In the genomic region with DNA sequence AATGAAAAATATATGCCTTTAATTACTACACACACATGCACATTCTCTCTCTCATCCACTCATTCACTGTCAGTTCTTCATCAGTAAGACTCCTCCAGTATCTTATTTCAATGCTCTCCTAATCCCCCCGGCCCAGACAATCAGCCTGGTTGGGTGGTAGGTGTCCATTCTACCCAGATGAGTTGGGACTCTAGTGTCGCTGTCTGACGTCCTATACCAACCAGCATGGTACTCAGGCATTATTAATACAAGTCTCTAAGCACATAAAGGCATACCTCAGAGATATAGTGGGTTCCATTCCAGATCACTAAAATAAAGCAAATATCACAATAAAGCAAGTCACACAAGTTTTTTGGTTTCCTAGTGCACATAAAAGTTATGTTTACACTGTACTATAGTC, we compare ENCODE assay signal across 21 cellular contexts. TPM values are rescaled to one million over a fixed set of nuclear protein-coding genes. Genes with fewer than 3 reads are reported as not detected.
A peak's percentile ranks its signal among the peaks of the same experiment; 100 is the strongest.
DNase-seq lines count a peak whose midpoint lies in the region; ATAC-seq, FAIRE-seq and TF ChIP-seq lines count a peak whose summit lies in the region.
"Had no signal": no experiment of that assay in that cellular context is flagged by ENCODE, and none has a peak within 500 bp of the region (broad histone marks: within the 10 kb centered on the region; RNA-seq: fewer than 3 reads in every experiment).

No MANE protein-coding gene starts in this region.

- H4K20me1 ChIP-seq in HepG2 (ENCODE audit: insufficient read depth, low read length) (peaks cover 79% of the 10 kb centered on the region), Karpas-422 (ENCODE audit: insufficient read depth, low read depth, low read length) (no peaks in the 10 kb centered on the region)

- no peak overlapping the region for H3K4me3 ChIP-seq in HepG2 (replicated peaks in 1 of 3; ENCODE audit: insufficient read depth in 1 of 3, low read depth in 2 of 3, low read length in 3 of 3)
- H3K4me3 ChIP-seq in right lobe of liver: no peak overlapping the region
- H3K4me3 ChIP-seq in Karpas-422 (ENCODE audit: low read length): no peak overlapping the region
- H3K4me3 ChIP-seq: HAP-1 had no signal

- no peak overlapping the region for H3K27ac Mint-ChIP-seq in neural crest cell (ENCODE audit: unreplicated experiment)
- no peak overlapping the region for H3K27ac Mint-ChIP-seq in activated CD4-positive, alpha-beta memory T cell treated with anti-CD3 and anti-CD28 coated beads for 36 hours
- H3K27ac Mint-ChIP-seq: B cell; CD4-positive, alpha-beta memory T cell had no signal

- no peaks in the 10 kb centered on the region for H3K27me3 ChIP-seq in HepG2 (ENCODE audit: control insufficient read depth in 1 of 2, insufficient read depth in 2 of 2, low read length in 2 of 2)
- no peaks in the 10 kb centered on the region for H3K27me3 ChIP-seq in right lobe of liver
- H3K27me3 ChIP-seq in Karpas-422 (ENCODE audit: low read length): no peaks in the 10 kb centered on the region

- H3K4me1 ChIP-seq in HepG2 (ENCODE audit: insufficient read depth, low read length) (peaks cover 11% of the 10 kb centered on the region), right lobe of liver (peaks cover 0 to 9% (median 4%) of the 10 kb centered on the region in 4 donors), Karpas-422 (ENCODE audit: low read length) (no peaks in the 10 kb centered on the region)
- H3K4me1 ChIP-seq: Caco-2, HAP-1 had no signal

- H3K9ac ChIP-seq in HepG2 (ENCODE audit: insufficient read depth, low read depth, low read length) (no peak overlapping the region), Karpas-422 (ENCODE audit: low read length) (no peak overlapping the region)

- intact Hi-C loops in HepG2 (cut with micrococcal nuclease; ENCODE audit: unreplicated experiment): no loop called here
- intact Hi-C loops in right lobe of liver (cut with DNase I): no loop called here
- intact Hi-C loops in activated CD4-positive, alpha-beta memory T cell treated with anti-CD3 and anti-CD28 coated beads for 36 hours (cut with micrococcal nuclease): no loop called here

- TF ChIP-seq POLR2A in HepG2 (IDR thresholded peaks at IDR 0.05; ENCODE audit: insufficient read depth in 1 of 2, low read depth in 2 of 2, low read length in 2 of 2) (no peak), right lobe of liver (IDR thresholded peaks at IDR 0.05) (no peak)

- ATAC-seq in HepG2 (no peak), right lobe of liver (no peak), GM21619 (IDR thresholded peaks at IDR 0.05; ENCODE audit: unreplicated experiment) (no peak)

- TF ChIP-seq RAD21 in HepG2 (CRISPR knock-in tag; IDR thresholded peaks at IDR 0.05): no peak

- no peak for DNase-seq in HepG2 (ENCODE audit: low spot score)
- DNase-seq in right lobe of liver: no peak
- no peak for DNase-seq in HTR-8/SVneo (ENCODE audit: insufficient read length, low spot score)
- DNase-seq in neural crest cell (ENCODE audit: low read depth, low spot score): no peak
- DNase-seq in Karpas-422: no peak
- DNase-seq in OCI-M1 (lab: John Stamatoyannopoulos, UW): no peak
- no peak for DNase-seq in activated CD4-positive, alpha-beta memory T cell treated with anti-CD3 and anti-CD28 coated beads for 36 hours
- DNase-seq: C1 segment of cervical spinal cord; Caco-2; CD4-positive, alpha-beta memory T cell; DMS153; DND-41; GOT3; HFFc6 had no signal

- no TSS peak for BruUV-seq in HepG2 (replicated peaks; lab: Mats Ljungman, UMichigan)

- H3K4me2 ChIP-seq in HepG2 (ENCODE audit: low read depth, low read length) (no peak overlapping the region), Karpas-422 (ENCODE audit: low read depth, low read length, poor library complexity, severe bottlenecking) (no peak overlapping the region)

- TF ChIP-seq CTCF in HepG2 (CRISPR knock-in tag; IDR thresholded peaks at IDR 0.05): no peak
- TF ChIP-seq CTCF in right lobe of liver (IDR thresholded peaks at IDR 0.05): no peak
- TF ChIP-seq CTCF in neural crest cell (conservative IDR thresholded peaks at IDR 0.05): no peak

- TF ChIP-seq EP300 in HepG2 (IDR thresholded peaks at IDR 0.05; ENCODE audit: low read depth in 2 of 2, low read length in 2 of 2): no peak
- no peak for TF ChIP-seq EP300 in HepG2 (CRISPR knock-in tag; IDR thresholded peaks at IDR 0.05; ENCODE audit: borderline replicate concordance)

- FAIRE-seq in HepG2 (lab: Jason Lieb, UNC): no peak
- peak; percentile 42 for FAIRE-seq in HTR-8/SVneo (lab: Jason Lieb, UNC)
- FAIRE-seq: A204.1, G401.6, GM18507 had no signal

- H3K9me3 ChIP-seq in HepG2 (ENCODE audit: low read length) (no peaks in the 10 kb centered on the region), right lobe of liver (no peaks in the 10 kb centered on the region), Karpas-422 (ENCODE audit: low read length) (no peaks in the 10 kb centered on the region)
- H3K9me3 ChIP-seq: Caco-2, HAP-1 had no signal

- WGBS in HepG2 (ENCODE audit: low lambda C conversion rate): 86% methylated on average over 3 of the region's 3 CpGs
- WGBS in right lobe of liver (ENCODE audit: insufficient coverage, low coverage, low lambda C conversion rate, missing lambda C conversion rate): 75% methylated on average over 3 of the region's 3 CpGs

- H3K27ac ChIP-seq in HepG2 (ENCODE audit: extremely low read length, insufficient read depth, low read length) (no peak overlapping the region), right lobe of liver (no peak overlapping the region), Karpas-422 (ENCODE audit: low read length) (no peak overlapping the region)
- H3K27ac ChIP-seq: 22Rv1 had no signal

- 0 out of 2 replicates have a peak, but pooled peaks cover 6% of the 10 kb centered on the region for H3K9me2 ChIP-seq in Karpas-422 (replicated peaks; ENCODE audit: insufficient read depth, low read length)

- H3K4me3 Mint-ChIP-seq in neural crest cell: peak overlapping the region; percentile 27
- no peak overlapping the region for H3K4me3 Mint-ChIP-seq in activated CD4-positive, alpha-beta memory T cell treated with anti-CD3 and anti-CD28 coated beads for 36 hours
- H3K4me3 Mint-ChIP-seq: B cell; CD4-positive, alpha-beta memory T cell; HFFc6 had no signal

- peaks cover 96% of the 10 kb centered on the region for H3K79me2 ChIP-seq in HepG2 (ENCODE audit: insufficient read depth, low read length)
- no peaks in the 10 kb centered on the region for H3K79me2 ChIP-seq in Karpas-422 (ENCODE audit: low read length)

- CTCF ChIA-PET in HepG2 (lab: Yijun Ruan, JAX; ENCODE audit: low intra/inter-chr PET ratio, low total read pairs): no interaction called here
- CTCF ChIA-PET in activated CD4-positive, alpha-beta memory T cell treated with anti-CD3 and anti-CD28 coated beads for 36 hours (lab: Charles Lee): no interaction called here

- peaks cover 30% of the 10 kb centered on the region for H3K36me3 Mint-ChIP-seq in neural crest cell (ENCODE audit: low read depth)
- H3K36me3 Mint-ChIP-seq in activated CD4-positive, alpha-beta memory T cell treated with anti-CD3 and anti-CD28 coated beads for 36 hours: peaks cover 14% of the 10 kb centered on the region

- H3K27me3 Mint-ChIP-seq in neural crest cell (ENCODE audit: low read depth): no peaks in the 10 kb centered on the region
- H3K27me3 Mint-ChIP-seq in activated CD4-positive, alpha-beta memory T cell treated with anti-CD3 and anti-CD28 coated beads for 36 hours: no peaks in the 10 kb centered on the region
- H3K27me3 Mint-ChIP-seq: B cell; CD4-positive, alpha-beta memory T cell had no signal

- POLR2A ChIA-PET in HepG2 (lab: Yijun Ruan, JAX): no interaction called here
- POLR2A ChIA-PET in activated CD4-positive, alpha-beta memory T cell treated with anti-CD3 and anti-CD28 coated beads for 36 hours (lab: Charles Lee): no interaction called here

- H3K4me1 Mint-ChIP-seq in neural crest cell: peaks cover 4% of the 10 kb centered on the region
- peaks cover 6% of the 10 kb centered on the region for H3K4me1 Mint-ChIP-seq in activated CD4-positive, alpha-beta memory T cell treated with anti-CD3 and anti-CD28 coated beads for 36 hours (ENCODE audit: low read depth)

- peaks cover 13% of the 10 kb centered on the region for H3K9me3 Mint-ChIP-seq in neural crest cell
- no peaks in the 10 kb centered on the region for H3K9me3 Mint-ChIP-seq in activated CD4-positive, alpha-beta memory T cell treated with anti-CD3 and anti-CD28 coated beads for 36 hours

- peaks cover 2 to 15% of the 10 kb centered on the region in 2 experiments for H3K36me3 ChIP-seq in HepG2 (replicated peaks in 1 of 2; ENCODE audit: control insufficient read depth in 1 of 2, insufficient read depth in 2 of 2, low read length in 2 of 2)
- no peaks in the 10 kb centered on the region for H3K36me3 ChIP-seq in right lobe of liver
- H3K36me3 ChIP-seq in Karpas-422 (ENCODE audit: insufficient read depth, low read length): no peaks in the 10 kb centered on the region
- H3K36me3 ChIP-seq: HAP-1 had no signal

- in situ Hi-C loops in HepG2 (cut with HindIII; ENCODE audit: extremely low pct_ligation_motif_present, low pct_unique_long_range_greater_than_20kb): no loop called here

- H2AFZ ChIP-seq in HepG2 (ENCODE audit: low read length): no peak overlapping the region
- no peak overlapping the region for H2AFZ ChIP-seq in Karpas-422 (ENCODE audit: low read length)

RNA-seq across cellular contexts. Expression of a gene that starts 19.8 kb away (rescaled TPM):
- total RNA-seq in HepG2 (2016; rRNA removed; fragmentation: Illumina TruSeq; extraction: Trizol) (69.0 and 99.0 TPM in 2 replicates), right lobe of liver (10 to 100 TPM; 15.4 to 34.0 (median 21.5) TPM), neural crest cell (72.0 and 73.8 TPM in 2 replicates)
- 27.6 and 36.4 TPM in 2 replicates for total RNA-seq in HepG2 (2016; cell fraction: cytosol; rRNA removed; fragmentation: Illumina TruSeq; extraction: Trizol; ENCODE audit: low read depth)
- total RNA-seq in HepG2 (2016; cell fraction: insoluble cytoplasmic fraction; rRNA removed; fragmentation: Illumina TruSeq; extraction: Trizol): 66.8 and 94.5 TPM in 2 replicates
- total RNA-seq in HepG2 (2016; cell fraction: membrane; rRNA removed; fragmentation: Illumina TruSeq; extraction: Trizol): 25.1 and 28.0 TPM in 2 replicates
- 94.9 and 106 TPM in 2 replicates for total RNA-seq in HepG2 (2016; cell fraction: nucleus; rRNA removed; fragmentation: Illumina TruSeq; extraction: Trizol)
- polyA plus RNA-seq in HepG2 (2011; rRNA removed): 18.1 and 21.0 TPM in 2 replicates
- polyA plus RNA-seq in HepG2 (2011; cell fraction: cytosol; rRNA removed): 7.6 and 13.3 TPM in 2 replicates
- polyA plus RNA-seq in HepG2 (2011; cell fraction: nucleus; rRNA removed): 13.9 and 17.0 TPM in 2 replicates
- 28.1 and 32.1 TPM in 2 replicates for polyA plus RNA-seq in HepG2 (2012)
- 1.1 and 1.3 TPM in 2 replicates for polyA plus RNA-seq in HepG2 (2016; cell fraction: cytosol; fragmentation: Illumina TruSeq; extraction: Trizol; ENCODE audit: low read depth)
- 40.5 and 44.9 TPM in 2 replicates for polyA plus RNA-seq in HepG2 (2016; cell fraction: insoluble cytoplasmic fraction; fragmentation: Illumina TruSeq; extraction: Trizol; ENCODE audit: low read depth)
- 4.3 and 4.9 TPM in 2 replicates for polyA plus RNA-seq in HepG2 (2016; cell fraction: membrane; fragmentation: Illumina TruSeq; extraction: Trizol; ENCODE audit: low read depth)
- 46.0 and 49.0 TPM in 2 replicates for polyA plus RNA-seq in HepG2 (2016; cell fraction: nucleus; fragmentation: Illumina TruSeq; extraction: Trizol; ENCODE audit: insufficient read depth, low read depth)
- polyA minus RNA-seq in HepG2 (2011; rRNA and poly(A)+ RNA removed; ENCODE audit: low replicate concordance): 5.6 and 32.4 TPM in 2 replicates
- polyA minus RNA-seq in HepG2 (2011; cell fraction: cytosol; rRNA and poly(A)+ RNA removed): 42.3 and 56.3 TPM in 2 replicates
- 188 and 226 TPM in 2 replicates for polyA minus RNA-seq in HepG2 (2011; cell fraction: nucleus; rRNA and poly(A)+ RNA removed)
- total RNA-seq in Karpas-422 (2014; rRNA removed; shearing (Covaris generic); ENCODE audit: low replicate concordance): not detected in 2 replicates
- total RNA-seq in activated CD4-positive, alpha-beta memory T cell treated with anti-CD3 and anti-CD28 coated beads for 36 hours: 1 to 10 TPM; 4.4 to 5.4 TPM
